ENCODE assay signal across 10 cellular contexts in genomic region chr11:61065236-61065635, GRCh38. TPM values are rescaled to one million over a fixed set of nuclear protein-coding genes. Genes with fewer than 3 reads are reported as not detected.
DNase-seq lines count a peak whose midpoint lies in the region; ATAC-seq and TF ChIP-seq lines count a peak whose summit lies in the region.
"Not testable (repeated sequence)": the region's sequence is repeated elsewhere in the genome, so short reads cannot be mapped to it uniquely, and the experiment has no call there.
"Had no signal": no experiment of that assay in that cellular context is flagged by ENCODE, and none has a peak within 500 bp of the region (broad histone marks: within the 10 kb centered on the region; RNA-seq: fewer than 3 reads in every experiment).

No MANE protein-coding gene starts in this region.

- peaks cover 66% of the 10 kb centered on the region for H3K4me1 ChIP-seq in OCI-LY3 (ENCODE audit: low read length)

- not testable (repeated sequence) for H3K27me3 ChIP-seq in OCI-LY3 (ENCODE audit: low read depth, low read length)

- intact Hi-C loops in activated CD4-positive, alpha-beta T cell treated with anti-CD3 and anti-CD28 coated beads for 36 hours (cut with DNase I, micrococcal nuclease); activated T-helper 1 cell treated with anti-CD3 and anti-CD28 coated beads, Interleukin-12 subunit alpha, Interleukin-12 subunit beta, Interleukin-2, Interleukin-4 antibody, amounts not matched to agents 30 ng/mL and 10 ng/mL and 1 ng/mL, durations not matched to agents 14 hours and 24 hours and 36 hours (cut with micrococcal nuclease): not testable (repeated sequence)

- H3K9me3 Mint-ChIP-seq in activated CD4-positive, alpha-beta T cell treated with anti-CD3 and anti-CD28 coated beads for 36 hours (ENCODE audit: low read depth); activated CD8-positive, alpha-beta memory T cell treated with anti-CD3 and anti-CD28 coated beads, Interleukin-2, amount 10 ng/mL, durations not matched to agents 7 days and 5 days (ENCODE audit: low read depth); activated T-helper 1 cell treated with anti-CD3 and anti-CD28 coated beads, Interleukin-12 subunit alpha, Interleukin-12 subunit beta, Interleukin-2, Interleukin-4 antibody, amounts not matched to agents 30 ng/mL and 10 ng/mL and 1 ng/mL, durations not matched to agents 14 hours and 24 hours and 36 hours; activated naive CD8-positive, alpha-beta T cell treated with anti-CD3 and anti-CD28 coated beads for 36 hours; stimulated activated effector memory CD8-positive, alpha-beta T cell treated with anti-CD3 and anti-CD28 coated beads, Interleukin-12 subunit alpha, Interleukin-12 subunit beta, amount 100 ng/mL, for 72 hours: not testable (repeated sequence)

- not testable (repeated sequence) for H3K27ac ChIP-seq in OCI-LY3 (ENCODE audit: low read length)

- H3K4me3 ChIP-seq in OCI-LY3 (ENCODE audit: low read length): not testable (repeated sequence)

- H3K27ac Mint-ChIP-seq in activated CD4-positive, alpha-beta T cell treated with anti-CD3 and anti-CD28 coated beads for 36 hours: peak overlapping the region; percentile 89
- peak overlapping the region; percentile 78 for H3K27ac Mint-ChIP-seq in activated CD8-positive, alpha-beta memory T cell treated with anti-CD3 and anti-CD28 coated beads, Interleukin-2, amount 10 ng/mL, durations not matched to agents 7 days and 5 days
- peak overlapping the region; percentile 88 for H3K27ac Mint-ChIP-seq in activated T-helper 1 cell treated with anti-CD3 and anti-CD28 coated beads, Interleukin-12 subunit alpha, Interleukin-12 subunit beta, Interleukin-2, Interleukin-4 antibody, amounts not matched to agents 30 ng/mL and 10 ng/mL and 1 ng/mL, durations not matched to agents 14 hours and 24 hours and 36 hours
- H3K27ac Mint-ChIP-seq in activated naive CD8-positive, alpha-beta T cell treated with anti-CD3 and anti-CD28 coated beads for 36 hours: peak overlapping the region; percentile 57
- peak overlapping the region; percentile 2 for H3K27ac Mint-ChIP-seq in stimulated activated effector memory CD8-positive, alpha-beta T cell treated with anti-CD3 and anti-CD28 coated beads, Interleukin-12 subunit alpha, Interleukin-12 subunit beta, amount 100 ng/mL, for 72 hours

- H2AFZ ChIP-seq in OCI-LY3 (ENCODE audit: low read depth, low read length): not testable (repeated sequence)

- H3K4me2 ChIP-seq in OCI-LY3 (ENCODE audit: low read length): peak overlapping the region; percentile 77

- not testable (repeated sequence) for H4K20me1 ChIP-seq in OCI-LY3 (ENCODE audit: insufficient read depth, low read length)

- TF ChIP-seq CTCF in OCI-LY3 (IDR thresholded peaks at IDR 0.05; ENCODE audit: low read depth, low read length): not testable (repeated sequence)

- H3K4me1 Mint-ChIP-seq in activated CD4-positive, alpha-beta T cell treated with anti-CD3 and anti-CD28 coated beads for 36 hours: peaks cover 97% of the 10 kb centered on the region
- H3K4me1 Mint-ChIP-seq in activated CD8-positive, alpha-beta memory T cell treated with anti-CD3 and anti-CD28 coated beads, Interleukin-2, amount 10 ng/mL, durations not matched to agents 7 days and 5 days: peaks cover 65% of the 10 kb centered on the region
- H3K4me1 Mint-ChIP-seq in activated T-helper 1 cell treated with anti-CD3 and anti-CD28 coated beads, Interleukin-12 subunit alpha, Interleukin-12 subunit beta, Interleukin-2, Interleukin-4 antibody, amounts not matched to agents 30 ng/mL and 10 ng/mL and 1 ng/mL, durations not matched to agents 14 hours and 24 hours and 36 hours (ENCODE audit: low read depth): peaks cover 92% of the 10 kb centered on the region
- peaks cover 87% of the 10 kb centered on the region for H3K4me1 Mint-ChIP-seq in activated naive CD8-positive, alpha-beta T cell treated with anti-CD3 and anti-CD28 coated beads for 36 hours
- peaks cover 46% of the 10 kb centered on the region for H3K4me1 Mint-ChIP-seq in stimulated activated effector memory CD8-positive, alpha-beta T cell treated with anti-CD3 and anti-CD28 coated beads, Interleukin-12 subunit alpha, Interleukin-12 subunit beta, amount 100 ng/mL, for 72 hours

- not testable (repeated sequence) for H3K9me3 ChIP-seq in OCI-LY3 (ENCODE audit: insufficient read depth, low read length)

- CTCF ChIA-PET in activated CD4-positive, alpha-beta T cell treated with anti-CD3 and anti-CD28 coated beads for 36 hours (lab: Charles Lee): interaction anchor here (0.6 to 6.1 kb wide), 6 partner anchors 11 to 309 kb away, joined by 3 to 64 read pairs (median 3); no protein-coding TSS in a partner anchor
- CTCF ChIA-PET in activated CD8-positive, alpha-beta memory T cell treated with anti-CD3 and anti-CD28 coated beads, Interleukin-2, amount 10 ng/mL, durations not matched to agents 7 days and 5 days (lab: Charles Lee): interaction anchor here (1.1 to 3.6 kb wide), 6 partner anchors 11 to 64 kb away, joined by 4 to 16 read pairs (median 4); no protein-coding TSS in a partner anchor

- H3K36me3 Mint-ChIP-seq in activated CD4-positive, alpha-beta T cell treated with anti-CD3 and anti-CD28 coated beads for 36 hours (ENCODE audit: low read depth): peaks cover 83% of the 10 kb centered on the region
- peaks cover 10% of the 10 kb centered on the region for H3K36me3 Mint-ChIP-seq in activated CD8-positive, alpha-beta memory T cell treated with anti-CD3 and anti-CD28 coated beads, Interleukin-2, amount 10 ng/mL, durations not matched to agents 7 days and 5 days
- peaks cover 62% of the 10 kb centered on the region for H3K36me3 Mint-ChIP-seq in activated T-helper 1 cell treated with anti-CD3 and anti-CD28 coated beads, Interleukin-12 subunit alpha, Interleukin-12 subunit beta, Interleukin-2, Interleukin-4 antibody, amounts not matched to agents 30 ng/mL and 10 ng/mL and 1 ng/mL, durations not matched to agents 14 hours and 24 hours and 36 hours (ENCODE audit: low read depth)
- H3K36me3 Mint-ChIP-seq in activated naive CD8-positive, alpha-beta T cell treated with anti-CD3 and anti-CD28 coated beads for 36 hours: peaks cover 82% of the 10 kb centered on the region
- H3K36me3 Mint-ChIP-seq in stimulated activated effector memory CD8-positive, alpha-beta T cell treated with anti-CD3 and anti-CD28 coated beads, Interleukin-12 subunit alpha, Interleukin-12 subunit beta, amount 100 ng/mL, for 72 hours: peaks cover 23% of the 10 kb centered on the region

- H3K79me2 ChIP-seq in OCI-LY3 (ENCODE audit: low read length): not testable (repeated sequence)

- not testable (repeated sequence) for H3K27me3 Mint-ChIP-seq in activated CD4-positive, alpha-beta T cell treated with anti-CD3 and anti-CD28 coated beads for 36 hours; activated CD8-positive, alpha-beta memory T cell treated with anti-CD3 and anti-CD28 coated beads, Interleukin-2, amount 10 ng/mL, durations not matched to agents 7 days and 5 days; activated T-helper 1 cell treated with anti-CD3 and anti-CD28 coated beads, Interleukin-12 subunit alpha, Interleukin-12 subunit beta, Interleukin-2, Interleukin-4 antibody, amounts not matched to agents 30 ng/mL and 10 ng/mL and 1 ng/mL, durations not matched to agents 14 hours and 24 hours and 36 hours (ENCODE audit: insufficient read depth); activated naive CD8-positive, alpha-beta T cell treated with anti-CD3 and anti-CD28 coated beads for 36 hours

- peak overlapping the region; percentile 46; the same call in 1 of the 2 replicates for H3K9ac ChIP-seq in OCI-LY3 (ENCODE audit: low read length)

- H3K4me3 Mint-ChIP-seq in activated CD4-positive, alpha-beta T cell treated with anti-CD3 and anti-CD28 coated beads for 36 hours: peak overlapping the region; percentile 61
- not testable (repeated sequence) for H3K4me3 Mint-ChIP-seq in activated CD8-positive, alpha-beta memory T cell treated with anti-CD3 and anti-CD28 coated beads, Interleukin-2, amount 10 ng/mL, durations not matched to agents 7 days and 5 days
- peak overlapping the region; percentile 65 for H3K4me3 Mint-ChIP-seq in activated T-helper 1 cell treated with anti-CD3 and anti-CD28 coated beads, Interleukin-12 subunit alpha, Interleukin-12 subunit beta, Interleukin-2, Interleukin-4 antibody, amounts not matched to agents 30 ng/mL and 10 ng/mL and 1 ng/mL, durations not matched to agents 14 hours and 24 hours and 36 hours
- H3K4me3 Mint-ChIP-seq in activated naive CD8-positive, alpha-beta T cell treated with anti-CD3 and anti-CD28 coated beads for 36 hours: peak overlapping the region; percentile 23
- H3K4me3 Mint-ChIP-seq in stimulated activated effector memory CD8-positive, alpha-beta T cell treated with anti-CD3 and anti-CD28 coated beads, Interleukin-12 subunit alpha, Interleukin-12 subunit beta, amount 100 ng/mL, for 72 hours: peak overlapping the region; percentile 41

- POLR2A ChIA-PET in activated CD4-positive, alpha-beta T cell treated with anti-CD3 and anti-CD28 coated beads for 36 hours (lab: Charles Lee): interaction anchor here (0.7 to 3.1 kb wide), 8 partner anchors 10 to 94 kb away, joined by 3 to 16 read pairs (median 10); partner anchors contain the start of gene CD6

- not testable (repeated sequence) for ATAC-seq in activated CD4-positive, alpha-beta T cell treated with anti-CD3 and anti-CD28 coated beads for 36 hours; activated CD8-positive, alpha-beta memory T cell treated with anti-CD3 and anti-CD28 coated beads, Interleukin-2, amount 10 ng/mL, durations not matched to agents 7 days and 5 days; stimulated activated effector memory CD8-positive, alpha-beta T cell treated with anti-CD3 and anti-CD28 coated beads, Interleukin-12 subunit alpha, Interleukin-12 subunit beta, amount 100 ng/mL, for 72 hours

- H3K36me3 ChIP-seq in OCI-LY3 (replicated peaks; ENCODE audit: low read depth, low read length): not testable (repeated sequence)

- not testable (repeated sequence) for DNase-seq in activated CD4-positive, alpha-beta T cell treated with anti-CD3 and anti-CD28 coated beads for 36 hours; activated T-helper 1 cell treated with anti-CD3 and anti-CD28 coated beads, Interleukin-12 subunit alpha, Interleukin-12 subunit beta, Interleukin-2, Interleukin-4 antibody, amounts not matched to agents 30 ng/mL and 10 ng/mL and 1 ng/mL, durations not matched to agents 14 hours and 24 hours and 36 hours (ENCODE audit: low spot score); activated naive CD8-positive, alpha-beta T cell treated with anti-CD3 and anti-CD28 coated beads for 36 hours
- peak; percentile 32 for DNase-seq in activated CD8-positive, alpha-beta memory T cell treated with anti-CD3 and anti-CD28 coated beads, Interleukin-2, amount 10 ng/mL, durations not matched to agents 7 days and 5 days
- peak; percentile 73 for DNase-seq in mesenteric fat pad (ENCODE audit: low spot score)
- DNase-seq in stimulated activated effector memory CD8-positive, alpha-beta T cell treated with anti-CD3 and anti-CD28 coated beads, Interleukin-12 subunit alpha, Interleukin-12 subunit beta, amount 100 ng/mL, for 72 hours (ENCODE audit: low spot score in 2 of 2): peak in 1 of 2 donors; percentile 43

RNA-seq across cellular contexts. Expression of gene CD5, which starts 37.1 kb away (rescaled TPM):
- total RNA-seq in activated CD4-positive, alpha-beta T cell treated with anti-CD3 and anti-CD28 coated beads for 36 hours: 100 to 1,000 TPM; 298 to 399 TPM
- 100 to 1,000 TPM; 134 to 152 TPM for total RNA-seq in activated CD8-positive, alpha-beta memory T cell treated with anti-CD3 and anti-CD28 coated beads, Interleukin-2, amount 10 ng/mL, durations not matched to agents 7 days and 5 days
- total RNA-seq in activated T-helper 1 cell treated with anti-CD3 and anti-CD28 coated beads, Interleukin-12 subunit alpha, Interleukin-12 subunit beta, Interleukin-2, Interleukin-4 antibody, amounts not matched to agents 30 ng/mL and 10 ng/mL and 1 ng/mL, durations not matched to agents 14 hours and 24 hours and 36 hours: 336 and 339 TPM in 2 replicates
- 100 to 1,000 TPM; 196 to 197 TPM for total RNA-seq in activated naive CD8-positive, alpha-beta T cell treated with anti-CD3 and anti-CD28 coated beads for 36 hours
- 0.26 TPM for total RNA-seq in mesenteric fat pad
- total RNA-seq: A673, H4, RPMI7951 had no signal

Comparison
In these comparisons a context has a peak if more than half of its experiments do, and no peak if none do; other contexts are left out.
1. H3K27ac Mint-ChIP-seq: peak in every context shown above with its lines; median percentile 89 in activated CD4-positive, alpha-beta T cell treated with anti-CD3 and anti-CD28 coated beads for 36 hours; 88 in activated T-helper 1 cell treated with anti-CD3 and anti-CD28 coated beads, Interleukin-12 subunit alpha, Interleukin-12 subunit beta, Interleukin-2, Interleukin-4 antibody, amounts not matched to agents 30 ng/mL and 10 ng/mL and 1 ng/mL, durations not matched to agents 14 hours and 24 hours and 36 hours; 78 in activated CD8-positive, alpha-beta memory T cell treated with anti-CD3 and anti-CD28 coated beads, Interleukin-2, amount 10 ng/mL, durations not matched to agents 7 days and 5 days; 57 in activated naive CD8-positive, alpha-beta T cell treated with anti-CD3 and anti-CD28 coated beads for 36 hours; 2 in stimulated activated effector memory CD8-positive, alpha-beta T cell treated with anti-CD3 and anti-CD28 coated beads, Interleukin-12 subunit alpha, Interleukin-12 subunit beta, amount 100 ng/mL, for 72 hours.
2. RNA of gene CD5, which starts 37.1 kb away (total RNA-seq): 298 to 399 TPM in activated CD4-positive, alpha-beta T cell treated with anti-CD3 and anti-CD28 coated beads for 36 hours, 336 to 339 TPM in activated T-helper 1 cell treated with anti-CD3 and anti-CD28 coated beads, Interleukin-12 subunit alpha, Interleukin-12 subunit beta, Interleukin-2, Interleukin-4 antibody, amounts not matched to agents 30 ng/mL and 10 ng/mL and 1 ng/mL, durations not matched to agents 14 hours and 24 hours and 36 hours, 196 to 197 TPM in activated naive CD8-positive, alpha-beta T cell treated with anti-CD3 and anti-CD28 coated beads for 36 hours and 134 to 152 TPM in activated CD8-positive, alpha-beta memory T cell treated with anti-CD3 and anti-CD28 coated beads, Interleukin-2, amount 10 ng/mL, durations not matched to agents 7 days and 5 days; 0.26 TPM in mesenteric fat pad (single experiment); every median in the first group is over 100 times any median in the second.